ENCODE assay signal across 23 cellular contexts in the genomic region with DNA sequence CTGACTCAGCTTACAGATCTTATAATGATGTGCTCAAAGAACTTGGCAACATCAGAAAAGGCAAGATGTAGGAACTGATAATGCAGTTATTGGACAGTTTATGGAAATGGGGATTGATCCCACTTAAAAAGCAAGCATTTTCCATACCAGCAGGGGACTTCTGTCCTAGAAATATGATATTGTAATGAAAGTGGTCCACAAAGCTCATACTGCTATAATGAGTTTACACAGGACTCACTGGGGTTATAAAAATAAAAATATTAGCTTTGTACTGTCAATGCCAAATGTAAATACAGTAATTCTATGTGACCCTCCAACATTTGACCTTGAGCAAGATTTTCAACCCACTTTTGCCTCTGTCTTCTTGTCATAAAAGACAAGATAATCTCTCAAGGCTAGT.
"Had no signal": no experiment of that assay in that cellular context is flagged by ENCODE, and none has a peak within 500 bp of the region (broad histone marks: within the 10 kb centered on the region; RNA-seq: fewer than 3 reads in every experiment).

No MANE protein-coding gene starts in this region.

- H3K27ac ChIP-seq: coronary artery, lower lobe of right lung, ovary, psoas muscle, sigmoid colon, spleen, thoracic aorta, tibial nerve, upper lobe of left lung had no signal

- H3K36me3 ChIP-seq: lower lobe of right lung, ovary, sigmoid colon, spleen, thoracic aorta, tibial nerve, upper lobe of left lung had no signal

- DNase-seq: hypothalamus; immature natural killer cell; islet precursor cell; kidney glomerular epithelial cell; left colon; left ventricle myocardium superior; lower lobe of right lung; natural killer cell; occipital lobe; ovary; posterior cingulate gyrus; psoas muscle; right cardiac atrium; sigmoid colon; spleen; stimulated activated CD4-positive, alpha-beta T cell treated with anti-CD3 and anti-CD28 coated beads, Interleukin-2, amount 100 ng/mL, for 48 hours; stimulated activated naive B cell treated with anti-CD40 and anti-IgM and Interleukin-4, amounts not matched to agents 10 μg/mL and 1 μg/mL and 100 μg/mL, for 72 hours; upper lobe of left lung had no signal

- FAIRE-seq: frontal cortex, urothelium cell line had no signal

- H3K4me1 ChIP-seq: lower lobe of right lung, psoas muscle, sigmoid colon, spleen, upper lobe of left lung had no signal

- H3K9me3 ChIP-seq: lower lobe of right lung, ovary, psoas muscle, sigmoid colon, spleen, thoracic aorta, tibial nerve, upper lobe of left lung had no signal

- H3K27me3 ChIP-seq: ovary, sigmoid colon, spleen, tibial nerve, upper lobe of left lung had no signal

- H3K4me3 ChIP-seq: coronary artery, lower lobe of right lung, ovary, psoas muscle, sigmoid colon, spleen, thoracic aorta, tibial nerve, upper lobe of left lung had no signal
